Comparison of ENCODE assay signal across 7 cellular contexts in the genomic region with DNA sequence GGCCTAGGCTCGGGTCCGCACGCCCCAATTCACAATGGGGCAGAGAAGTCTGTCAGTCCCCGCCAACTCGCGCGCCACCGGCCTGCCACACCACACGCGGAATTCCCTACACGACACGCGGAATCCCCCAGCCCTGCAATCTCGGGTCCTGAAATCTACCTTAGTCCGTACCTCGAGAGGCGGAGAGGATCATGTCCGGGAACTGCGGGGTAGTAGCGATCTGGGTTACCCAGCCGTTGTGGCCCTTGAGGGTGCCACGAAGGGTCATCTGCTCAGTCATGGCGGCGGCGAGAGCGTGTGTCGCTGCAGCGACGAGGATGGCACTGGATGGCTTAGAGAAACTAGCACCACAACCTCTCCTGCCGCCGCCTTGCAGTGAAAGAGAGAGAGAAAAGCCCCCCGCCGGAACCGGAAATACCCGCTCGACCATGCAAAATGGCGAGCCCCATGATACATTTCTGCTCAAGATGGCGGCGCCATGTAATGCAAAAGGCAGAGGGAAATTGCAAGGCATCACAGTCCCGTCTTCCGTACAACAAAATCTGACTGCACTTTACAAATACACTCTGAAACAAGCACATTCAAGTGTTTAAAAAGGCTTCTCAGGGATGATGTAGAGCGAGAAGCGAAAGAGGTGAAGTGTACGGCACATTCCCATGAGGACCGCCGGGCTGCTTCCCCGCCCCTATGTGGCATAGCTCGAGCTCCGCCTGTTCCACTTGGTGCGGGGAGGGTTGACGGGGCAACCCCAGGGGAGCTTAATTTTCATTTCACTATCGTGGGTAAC.
DNase-seq lines count a peak whose midpoint lies in the region; ATAC-seq lines count a peak whose summit lies in the region.

Gene RACK1, minus strand, starts transcription at position 386 of the 787 bp plus-strand sequence. Its CDS starts 106 bp downstream, at position 280.

- DNase-seq in T-helper 22 cell (ENCODE audit: low read depth) = peak; percentile 85
- DNase-seq in cerebellar cortex (ENCODE audit: low spot score) = peak; percentile 96
- peak; percentile 98 for DNase-seq in left kidney (ENCODE audit: low read depth, low spot score)
- peak; percentile 83 for DNase-seq in stimulated activated CD4-positive, alpha-beta T cell treated with anti-CD3 and anti-CD28 coated beads, Interleukin-2, amount 100 ng/mL, for 4 hours (ENCODE audit: low read depth)
- DNase-seq in SW 1271 (lab: John Stamatoyannopoulos, UW) = no peak

- peak; percentile 62 for ATAC-seq in GM19023 (IDR thresholded peaks at IDR 0.05; ENCODE audit: unreplicated experiment)
- peak; percentile 56 for ATAC-seq in HG03159 (IDR thresholded peaks at IDR 0.05; ENCODE audit: unreplicated experiment)

Comparison
In these comparisons a context has a peak if more than half of its experiments do, and no peak if none do; other contexts are left out.
1. DNase-seq: peak in T-helper 22 cell (single experiment), cerebellar cortex (single experiment), left kidney (single experiment) and stimulated activated CD4-positive, alpha-beta T cell treated with anti-CD3 and anti-CD28 coated beads, Interleukin-2, amount 100 ng/mL, for 4 hours (single experiment); none in SW 1271 (0 of 2).